ENCODE assay signal across 21 cellular contexts in the genomic region with DNA sequence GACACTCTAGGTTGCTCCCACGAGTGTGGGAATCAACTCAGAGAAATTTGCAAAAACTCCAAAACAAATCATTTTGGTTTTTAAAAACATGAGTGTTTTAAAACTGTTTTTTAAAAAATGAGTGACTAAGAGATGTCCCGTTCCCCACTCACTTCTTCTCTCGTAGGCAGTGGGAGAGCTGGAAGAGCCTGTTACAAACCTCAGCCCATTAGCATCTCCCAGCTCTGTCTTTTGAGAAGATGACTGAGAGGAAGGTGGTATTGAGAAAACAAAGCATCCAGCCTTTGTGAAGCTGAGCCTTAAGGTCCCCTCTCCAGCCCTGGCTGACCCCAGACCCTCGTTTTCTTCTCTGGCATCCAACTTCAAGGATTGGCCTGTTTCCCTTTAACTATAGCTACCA. TPM values are rescaled to one million over a fixed set of nuclear protein-coding genes. Genes with fewer than 3 reads are reported as not detected.
DNase-seq lines count a peak whose midpoint lies in the region; ATAC-seq, FAIRE-seq and TF ChIP-seq lines count a peak whose summit lies in the region.
"Had no signal": no experiment of that assay in that cellular context is flagged by ENCODE, and none has a peak within 500 bp of the region (broad histone marks: within the 10 kb centered on the region; RNA-seq: fewer than 3 reads in every experiment).

No MANE protein-coding gene starts in this region.

- H2BK12ac ChIP-seq in trophoblast cell (ENCODE audit: low read length), result peak overlapping the region; percentile 88

- H3K36me3 ChIP-seq in left ventricle myocardium inferior (no peaks in the 10 kb centered on the region), heart right ventricle (no peaks in the 10 kb centered on the region), astrocyte (ENCODE audit: insufficient read depth, low read length) (no peaks in the 10 kb centered on the region), trophoblast cell (ENCODE audit: control insufficient read depth in 1 of 2, insufficient read depth in 2 of 2, low read length in 2 of 2) (no peaks in the 10 kb centered on the region)
- H3K36me3 ChIP-seq: BLaER1 treated with 17β-estradiol and CSF1 and Interleukin-3, amounts not matched to agents 10 nM and 100 nM; HAP-1 had no signal

- H2AFZ ChIP-seq in astrocyte (ENCODE audit: low read depth, low read length) (no peak overlapping the region), trophoblast cell (ENCODE audit: insufficient read depth, low read length, poor library complexity) (no peak overlapping the region)

- peak overlapping the region; percentile 42 for H3K4ac ChIP-seq in trophoblast cell (ENCODE audit: low read depth, low read length)

- no peak overlapping the region for H3K4me3 Mint-ChIP-seq in astrocyte (ENCODE audit: unreplicated experiment)
- H3K4me3 Mint-ChIP-seq: CD4-positive, alpha-beta T cell; HFFc6 had no signal

- H3K9ac ChIP-seq in astrocyte (ENCODE audit: low read length), result no peak overlapping the region
- no peak overlapping the region for H3K9ac ChIP-seq in trophoblast cell (ENCODE audit: low read length)
- H3K9ac ChIP-seq: BLaER1 treated with 17β-estradiol and CSF1 and Interleukin-3, amounts not matched to agents 10 nM and 100 nM had no signal

- DNase-seq in left ventricle myocardium inferior (no peak), heart right ventricle (no peak), astrocyte (ENCODE audit: low read depth) (no peak), trophoblast cell (no peak), AML-193 (lab: John Stamatoyannopoulos, UW) (no peak), D341Med (ENCODE audit: low spot score) (no peak), OCI-M2 (lab: John Stamatoyannopoulos, UW; ENCODE audit: unreplicated experiment) (no peak)
- DNase-seq: CD4-positive, alpha-beta T cell; DMS153; DND-41; GDM1; HFFc6 had no signal

- H3K9me3 ChIP-seq in left ventricle myocardium inferior (replicated peaks) (no peaks in the 10 kb centered on the region), heart right ventricle (no peaks in the 10 kb centered on the region), astrocyte (ENCODE audit: insufficient read depth, low read depth, low read length) (no peaks in the 10 kb centered on the region), trophoblast cell (ENCODE audit: insufficient read depth, low read depth, low read length) (no peaks in the 10 kb centered on the region)
- H3K9me3 ChIP-seq: BLaER1 treated with 17β-estradiol and CSF1 and Interleukin-3, amounts not matched to agents 10 nM and 100 nM; HAP-1 had no signal

- H4K8ac ChIP-seq in trophoblast cell (ENCODE audit: low read depth, low read length), result peak overlapping the region; percentile 22

- no peak overlapping the region for H3K23ac ChIP-seq in trophoblast cell (ENCODE audit: low read length)

- no peaks in the 10 kb centered on the region for H3K9me3 Mint-ChIP-seq in astrocyte (ENCODE audit: unreplicated experiment)
- H3K9me3 Mint-ChIP-seq: CD4-positive, alpha-beta T cell; HFFc6 had no signal

- H3K4me3 ChIP-seq in left ventricle myocardium inferior (no peak overlapping the region), heart right ventricle (no peak overlapping the region), astrocyte (ENCODE audit: insufficient read depth, low read depth, low read length) (no peak overlapping the region), trophoblast cell (ENCODE audit: low read depth, low read length) (no peak overlapping the region)
- H3K4me3 ChIP-seq: BLaER1 treated with 17β-estradiol and CSF1 and Interleukin-3, amounts not matched to agents 10 nM and 100 nM; HAP-1; K562 had no signal

- FAIRE-seq in astrocyte (lab: Jason Lieb, UNC), result no peak
- FAIRE-seq: D721Med, GM12892, H1, HepG2, HTR-8/SVneo had no signal

- H3K4me1 ChIP-seq in left ventricle myocardium inferior, result peaks cover 24% of the 10 kb centered on the region
- peaks cover 0 to 29% (median 8%) of the 10 kb centered on the region in 9 donors for H3K4me1 ChIP-seq in heart right ventricle
- peaks cover 45% of the 10 kb centered on the region for H3K4me1 ChIP-seq in astrocyte (ENCODE audit: insufficient read depth, low read length)
- peaks cover 22 to 32% of the 10 kb centered on the region in 2 experiments for H3K4me1 ChIP-seq in trophoblast cell (ENCODE audit: control insufficient read depth in 1 of 2, insufficient read depth in 2 of 2, low read length in 2 of 2)
- H3K4me1 ChIP-seq: HAP-1 had no signal

- no peak overlapping the region for H3K27ac Mint-ChIP-seq in astrocyte (ENCODE audit: unreplicated experiment)
- H3K27ac Mint-ChIP-seq: CD4-positive, alpha-beta T cell; HFFc6 had no signal

- H3K27ac ChIP-seq in left ventricle myocardium inferior (replicated peaks) (peak overlapping the region; percentile 28), heart right ventricle (no peak overlapping the region), astrocyte (ENCODE audit: low read depth, low read length) (no peak overlapping the region), trophoblast cell (ENCODE audit: low read depth, low read length) (no peak overlapping the region)
- H3K27ac ChIP-seq: 22Rv1; BLaER1 treated with 17β-estradiol and CSF1 and Interleukin-3, amounts not matched to agents 10 nM and 100 nM had no signal

- H3K27me3 ChIP-seq in left ventricle myocardium inferior (ENCODE audit: low read depth) (no peaks in the 10 kb centered on the region), heart right ventricle (peaks cover 0 to 20% (median 0%) of the 10 kb centered on the region in 7 donors), astrocyte (ENCODE audit: insufficient read depth, low read length) (no peaks in the 10 kb centered on the region), trophoblast cell (ENCODE audit: insufficient read depth, low read length) (no peaks in the 10 kb centered on the region)

- 82 to 83% methylated on average over 4 of the region's 4 CpGs for WGBS in heart right ventricle, 2 donors
- WGBS in trophoblast cell (ENCODE audit: extremely low coverage, insufficient coverage, insufficient read length), result no CpG with 5 or more reads among the region's 4 CpGs

- peak overlapping the region; percentile 46 for H3K18ac ChIP-seq in trophoblast cell (ENCODE audit: low read length)

- TF ChIP-seq CTCF in left ventricle myocardium inferior (IDR thresholded peaks at IDR 0.05; ENCODE audit: borderline replicate concordance), result no peak
- TF ChIP-seq CTCF in heart right ventricle (IDR thresholded peaks at IDR 0.05), result no peak
- no peak for TF ChIP-seq CTCF in astrocyte (IDR thresholded peaks at IDR 0.05; ENCODE audit: insufficient read depth, low read depth, low read length)

- peaks cover 34% of the 10 kb centered on the region for H3K79me1 ChIP-seq in trophoblast cell (ENCODE audit: low read length)

- no peak overlapping the region for H4K12ac ChIP-seq in trophoblast cell (ENCODE audit: low read depth, low read length)

- H2BK5ac ChIP-seq in trophoblast cell (ENCODE audit: low read depth, low read length, poor library complexity), result peak overlapping the region; percentile 73

- no peak for ATAC-seq in heart right ventricle
- ATAC-seq: HepG2, K562 had no signal

- intact Hi-C loops in left ventricle myocardium inferior (cut with micrococcal nuclease), result loop anchor here (10.0 kb wide), 1 partner anchor 66 kb away; no protein-coding TSS in a partner anchor
- intact Hi-C loops in heart right ventricle (cut with DNase I), result loop anchor here in 1 of 10 donors (10.0 kb wide), 1 partner anchor 74 kb away; no protein-coding TSS in a partner anchor

- H3K79me2 ChIP-seq in astrocyte (ENCODE audit: insufficient read depth, low read length), result no peaks in the 10 kb centered on the region
- peaks cover 6% of the 10 kb centered on the region for H3K79me2 ChIP-seq in trophoblast cell (ENCODE audit: control insufficient read depth, insufficient read depth, low read length, poor library complexity)

- H4K91ac ChIP-seq in trophoblast cell (ENCODE audit: low read depth, low read length), result peak overlapping the region; percentile 84

- H2BK120ac ChIP-seq in trophoblast cell (ENCODE audit: insufficient read depth, low read length, poor library complexity), result peak overlapping the region; percentile 76

- H3K14ac ChIP-seq in trophoblast cell (ENCODE audit: low read length), result peak overlapping the region; percentile 79

- H3K27me3 Mint-ChIP-seq in astrocyte (ENCODE audit: low read depth, unreplicated experiment), result no peaks in the 10 kb centered on the region

- H3K4me2 ChIP-seq in astrocyte (ENCODE audit: low read length) (peak overlapping the region; percentile 34), trophoblast cell (ENCODE audit: low read length) (no peak overlapping the region)

- no peaks in the 10 kb centered on the region for H3K36me3 Mint-ChIP-seq in astrocyte (ENCODE audit: low read depth, unreplicated experiment)

- H4K20me1 ChIP-seq in astrocyte (ENCODE audit: insufficient read depth, low read length), result no peaks in the 10 kb centered on the region
- H4K20me1 ChIP-seq: BLaER1 treated with 17β-estradiol and CSF1 and Interleukin-3, amounts not matched to agents 10 nM and 100 nM had no signal

- H3K4me1 Mint-ChIP-seq in astrocyte (ENCODE audit: low read depth, unreplicated experiment), result peaks cover 46% of the 10 kb centered on the region

- peak overlapping the region; percentile 75 for H2AK5ac ChIP-seq in trophoblast cell (ENCODE audit: low read length)

RNA-seq across cellular contexts. Expression of gene ANKRD33B, which starts 4.7 kb away (rescaled TPM):
- total RNA-seq in left ventricle myocardium inferior, result 15.2 TPM
- total RNA-seq in heart right ventricle, result 10 to 100 TPM in 6 of 10 donors, 1 to 10 TPM in 4; 1.9 to 33.0 (median 19.8) TPM
- 1 to 10 TPM in 1 of 2 donors, under 1 TPM in 1; 0.46 to 1.2 TPM for polyA plus RNA-seq in heart right ventricle
- 13.5 and 22.7 TPM in 2 replicates for total RNA-seq in astrocyte
- polyA plus RNA-seq in trophoblast cell (2013), result 11.4 and 11.6 TPM in 2 replicates
- polyA plus RNA-seq: HepG2 had no signal
